Comparison of ENCODE assay signal across 8 cellular contexts in genomic region chr12:111685322-111685810, GRCh38. TPM values are rescaled to one million over a fixed set of nuclear protein-coding genes. Genes with fewer than 3 reads are reported as not detected.
A peak's percentile ranks its signal among the peaks of the same experiment; 100 is the strongest.
DNase-seq lines count a peak whose midpoint lies in the region; ATAC-seq and TF ChIP-seq lines count a peak whose summit lies in the region.

No MANE protein-coding gene starts in this region.

- H3K27ac ChIP-seq in HEK293 (ENCODE audit: extremely low read depth, low read depth, low read length), result peak overlapping the region; percentile 18
- peak overlapping the region; percentile 28; the same call in 1 of the 2 replicates for H3K27ac ChIP-seq in PC-9
- H3K27ac ChIP-seq in endodermal cell (ENCODE audit: low read depth, low read length), result peak overlapping the region; percentile 47

- peaks cover 23 to 30% of the 10 kb centered on the region in 2 experiments for H3K36me3 ChIP-seq in HEK293 (ENCODE audit: control insufficient read depth in 2 of 2, insufficient read depth in 1 of 2, low read length in 2 of 2)
- peaks cover 14% of the 10 kb centered on the region for H3K36me3 ChIP-seq in PC-9 (ENCODE audit: low read depth)
- H3K36me3 ChIP-seq in endodermal cell (ENCODE audit: control insufficient read depth, insufficient read depth, low read length), result peaks cover 37% of the 10 kb centered on the region

- H3K79me2 ChIP-seq in PC-9 (ENCODE audit: low read depth), result peaks cover 49% of the 10 kb centered on the region

- TSS peak; percentile 57 for BruUV-seq in PC-9 (replicated peaks; lab: Mats Ljungman, UMichigan)

- H3K9me3 Mint-ChIP-seq in endodermal cell, result no peaks in the 10 kb centered on the region
- no peaks in the 10 kb centered on the region for H3K9me3 Mint-ChIP-seq in nephron progenitor cell

- H3K9me3 ChIP-seq in HEK293 (ENCODE audit: control insufficient read depth, insufficient read depth, low read depth, low read length) (no peaks in the 10 kb centered on the region), PC-9 (ENCODE audit: insufficient read depth, low read depth) (no peaks in the 10 kb centered on the region), endodermal cell (ENCODE audit: control insufficient read depth, low read length) (no peaks in the 10 kb centered on the region)

- no peaks in the 10 kb centered on the region for H3K27me3 ChIP-seq in PC-9 (ENCODE audit: insufficient read depth, low read depth)
- H3K27me3 ChIP-seq in endodermal cell (ENCODE audit: control insufficient read depth, insufficient read depth, low read length, poor library complexity, severe bottlenecking), result no peaks in the 10 kb centered on the region

- peak; percentile 5 for DNase-seq in GM12865 (ENCODE audit: low read depth)
- no peak for DNase-seq in PC-9
- DNase-seq in endodermal cell, result no peak
- DNase-seq in nephron progenitor cell, result no peak
- no peak for DNase-seq in sciatic nerve (ENCODE audit: low spot score)
- DNase-seq in DMS114 treated with DMSO at 0.1 percent for 48 hours (lab: John Stamatoyannopoulos, UW; ENCODE audit: unreplicated experiment), result no peak
- DNase-seq in SW 1271 (lab: John Stamatoyannopoulos, UW), result no peak

- peaks cover 37% of the 10 kb centered on the region for H3K36me3 Mint-ChIP-seq in endodermal cell (ENCODE audit: low read depth)
- H3K36me3 Mint-ChIP-seq in nephron progenitor cell (ENCODE audit: low read depth), result peaks cover 23% of the 10 kb centered on the region

- H3K4me2 ChIP-seq in PC-9, result peak overlapping the region; percentile 94

- no peaks in the 10 kb centered on the region for H3K27me3 Mint-ChIP-seq in endodermal cell (ENCODE audit: insufficient read depth)
- H3K27me3 Mint-ChIP-seq in nephron progenitor cell (ENCODE audit: low read depth, poor library complexity), result peaks cover 3% of the 10 kb centered on the region

- no peak for ATAC-seq in sciatic nerve

- H3K4me3 ChIP-seq in GM12865 (ENCODE audit: low read depth, low read length), result peak overlapping the region; percentile 86
- H3K4me3 ChIP-seq in HEK293 (ENCODE audit: low read depth, low read length), result peak overlapping the region; percentile 48
- H3K4me3 ChIP-seq in PC-9, result peak overlapping the region; percentile 88
- peak overlapping the region; percentile 96 for H3K4me3 ChIP-seq in endodermal cell (ENCODE audit: low read length)

- H4K20me1 ChIP-seq in PC-9 (ENCODE audit: insufficient read depth), result no peaks in the 10 kb centered on the region; the same call in none of the 2 replicates

- peaks cover 12% of the 10 kb centered on the region for H3K4me1 Mint-ChIP-seq in endodermal cell
- peaks cover 30% of the 10 kb centered on the region for H3K4me1 Mint-ChIP-seq in nephron progenitor cell

- H2AFZ ChIP-seq in PC-9, result peak overlapping the region; percentile 80

- CTCF ChIA-PET in HEK293 (lab: Yijun Ruan, JAX), result interaction anchor here (0.6 kb wide), 1 partner anchor 288 kb away, joined by 4 read pairs; no protein-coding TSS in a partner anchor
- CTCF ChIA-PET in PC-9 (lab: Charles Lee), result no interaction called here

- TF ChIP-seq CTCF in GM12865 (IDR thresholded peaks at IDR 0.05; ENCODE audit: insufficient read depth, low read depth, low read length, missing control alignments), result no peak
- no peak for TF ChIP-seq CTCF in HEK293 (tag by site-specific recombination; IDR thresholded peaks at IDR 0.05)
- TF ChIP-seq CTCF in PC-9 (conservative IDR thresholded peaks at IDR 0.05), result no peak
- no peak for TF ChIP-seq CTCF in endodermal cell (conservative IDR thresholded peaks at IDR 0.05)
- TF ChIP-seq CTCF in nephron progenitor cell (IDR thresholded peaks at IDR 0.05), result no peak

- intact Hi-C loops in PC-9 (cut with micrococcal nuclease; ENCODE audit: unreplicated experiment) (loop anchor here (5.0 kb wide), 1 partner anchor 727 kb away; no protein-coding TSS in a partner anchor), sciatic nerve (cut with DNase I) (no loop called here)

- peak overlapping the region; percentile 90 for H3K4me3 Mint-ChIP-seq in endodermal cell
- peak overlapping the region; percentile 100 for H3K4me3 Mint-ChIP-seq in nephron progenitor cell

- H3K27ac Mint-ChIP-seq in endodermal cell (peak overlapping the region; percentile 97), nephron progenitor cell (peak overlapping the region; percentile 98)

- H3K4me1 ChIP-seq in HEK293 (ENCODE audit: control insufficient read depth, insufficient read depth, low read length), result peaks cover 3% of the 10 kb centered on the region; the same call in 1 of the 2 replicates
- peaks cover 18% of the 10 kb centered on the region; the same call in 1 of the 2 replicates for H3K4me1 ChIP-seq in PC-9 (replicated peaks; ENCODE audit: insufficient read depth)
- no peaks in the 10 kb centered on the region for H3K4me1 ChIP-seq in endodermal cell (ENCODE audit: control insufficient read depth, insufficient read depth, low read length)

- H3K9ac ChIP-seq in endodermal cell (ENCODE audit: extremely low read depth, low read length, poor library complexity, severe bottlenecking), result peak overlapping the region; percentile 89

- no peaks in the 10 kb centered on the region for H3K9me2 ChIP-seq in PC-9 (ENCODE audit: insufficient read depth)

- peaks cover 14% of the 10 kb centered on the region; the same call in 1 of the 2 replicates for H3F3A ChIP-seq in PC-9 (ENCODE audit: insufficient read depth, low read depth)

- WGBS in endodermal cell (ENCODE audit: insufficient coverage in 1 of 2, insufficient read length in 1 of 2), 2 experiments, result 1% methylated on average over 20 to 36 of the region's 36 CpGs

- POLR2A ChIA-PET in HEK293 (lab: Yijun Ruan, JAX) (interaction anchor here (0.5 to 1.4 kb wide), 14 partner anchors 9 to 328 kb away, joined by 3 to 6 read pairs (median 4); partner anchors contain the start of genes ERP29 and TMEM116), PC-9 (lab: Charles Lee; ENCODE audit: unreplicated experiment) (interaction anchor here (0.5 to 0.7 kb wide), 6 partner anchors 25 to 470 kb away, joined by 3 to 6 read pairs (median 5); no protein-coding TSS in a partner anchor)

TF ChIP-seq in HEK293, 187 proteins besides CTCF, POLR2A, EP300 and RAD21 (continues in another document):
- TF ChIP-seq ZNF394 (tag by site-specific recombination; IDR thresholded peaks at IDR 0.05; ENCODE audit: borderline replicate concordance), result no peak
- no peak for TF ChIP-seq HIC1 (tag by site-specific recombination; IDR thresholded peaks at IDR 0.05)
- TF ChIP-seq ZBTB26 (tag by site-specific recombination; optimal IDR thresholded peaks at IDR 0.05), result no peak
- no peak for TF ChIP-seq ZNF280D (tag by site-specific recombination; IDR thresholded peaks at IDR 0.05)
- TF ChIP-seq ZNF19 (tag by site-specific recombination; IDR thresholded peaks at IDR 0.05; ENCODE audit: low read depth), result no peak
- no peak for TF ChIP-seq ZNF426 (tag by site-specific recombination; IDR thresholded peaks at IDR 0.05)
- no peak for TF ChIP-seq ZNF133 (tag by site-specific recombination; IDR thresholded peaks at IDR 0.05)

RNA-seq across cellular contexts. Expression of gene BRAP, which starts 0.4 kb away (rescaled TPM):
- total RNA-seq in PC-9 (2021) (13.2 and 15.8 TPM in 2 replicates), endodermal cell (10 to 100 TPM; 23.6 to 24.5 TPM), sciatic nerve (19.7 TPM)
- polyA plus RNA-seq in endodermal cell (2013, experiment 1 of 2), result 19.5 TPM
- 18.3 TPM for polyA plus RNA-seq in endodermal cell (2013, experiment 2 of 2)

RNA-seq across cellular contexts. Expression of gene ACAD10, which starts 0.5 kb away (rescaled TPM):
- total RNA-seq in PC-9 (2021), result 29.1 and 30.3 TPM in 2 replicates
- 10 to 100 TPM; 43.7 to 47.0 TPM for total RNA-seq in endodermal cell
- 34.4 TPM for polyA plus RNA-seq in endodermal cell (2013, experiment 1 of 2)
- 30.7 TPM for polyA plus RNA-seq in endodermal cell (2013, experiment 2 of 2)
- 26.3 TPM for total RNA-seq in sciatic nerve
